Comparison of ENCODE assay signal across 13 cellular contexts in the genomic region with DNA sequence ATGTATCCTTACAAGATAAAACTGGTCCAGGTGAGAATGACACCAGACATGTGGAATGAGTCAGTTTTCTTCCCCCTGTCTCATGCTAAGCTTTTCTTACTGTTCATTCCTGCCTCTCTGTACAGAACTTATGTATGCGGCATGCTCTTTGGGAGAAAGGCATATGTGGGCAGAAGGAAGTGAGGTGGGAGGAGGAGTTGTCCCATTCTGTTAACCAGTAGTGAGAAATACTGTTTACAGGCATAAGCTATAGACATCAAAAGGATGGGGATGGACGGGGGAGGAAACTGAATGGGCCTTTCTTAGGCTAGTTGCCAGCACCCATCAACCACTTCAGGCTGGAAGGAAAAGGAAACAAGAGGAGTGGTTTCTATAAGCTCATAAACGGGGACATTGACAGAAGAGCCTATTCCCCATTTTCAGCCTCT.
DNase-seq lines count a peak whose midpoint lies in the region; ATAC-seq and TF ChIP-seq lines count a peak whose summit lies in the region.
"Had no signal": no experiment of that assay in that cellular context is flagged by ENCODE, and none has a peak within 500 bp of the region (broad histone marks: within the 10 kb centered on the region; RNA-seq: fewer than 3 reads in every experiment).

No MANE protein-coding gene starts in this region.

- WGBS in ovary, 3 donors, result 60 to 72% (median 61%) methylated on average over 3 of the region's 3 CpGs

- H3K9me3 Mint-ChIP-seq in activated CD8-positive, alpha-beta T cell treated with anti-CD3 and anti-CD28 coated beads, Interleukin-2, amount 10 ng/mL, durations not matched to agents 7 days and 5 days (ENCODE audit: insufficient read depth), result no peaks in the 10 kb centered on the region
- peaks cover 0 to 4% (median 0%) of the 10 kb centered on the region in 11 donors for H3K9me3 Mint-ChIP-seq in naive thymus-derived CD4-positive, alpha-beta T cell

- no peaks in the 10 kb centered on the region for H3K27me3 ChIP-seq in naive thymus-derived CD4-positive, alpha-beta T cell (ENCODE audit: control insufficient read depth in 2 of 2, insufficient read depth in 2 of 2, low read length in 2 of 2)
- no peaks in the 10 kb centered on the region for H3K27me3 ChIP-seq in ovary
- H3K27me3 ChIP-seq: cardiac muscle cell had no signal

- H3K9me3 ChIP-seq in naive thymus-derived CD4-positive, alpha-beta T cell (ENCODE audit: control insufficient read depth in 2 of 3, low read length in 3 of 3), result no peaks in the 10 kb centered on the region
- H3K9me3 ChIP-seq in ovary, result no peaks in the 10 kb centered on the region
- H3K9me3 ChIP-seq: psoas muscle had no signal

- peak overlapping the region; percentile 25 for H3K4me3 Mint-ChIP-seq in activated CD8-positive, alpha-beta T cell treated with anti-CD3 and anti-CD28 coated beads, Interleukin-2, amount 10 ng/mL, durations not matched to agents 7 days and 5 days
- H3K4me3 Mint-ChIP-seq in naive thymus-derived CD4-positive, alpha-beta T cell, result peak overlapping the region in 9 of 10 donors; percentile 26 to 86 (median 53)

- TF ChIP-seq EP300 in ovary (IDR thresholded peaks at IDR 0.05), result no peak

- no peak overlapping the region for H3K4me3 ChIP-seq in naive thymus-derived CD4-positive, alpha-beta T cell (ENCODE audit: low read length)
- no peak overlapping the region for H3K4me3 ChIP-seq in ovary
- H3K4me3 ChIP-seq: cardiac muscle cell, psoas muscle had no signal

- CTCF ChIA-PET in activated CD8-positive, alpha-beta T cell treated with anti-CD3 and anti-CD28 coated beads, Interleukin-2, amount 10 ng/mL, durations not matched to agents 7 days and 5 days (lab: Charles Lee), result interaction anchor here (1.2 to 17.3 kb wide), 6 partner anchors 9 to 145 kb away, joined by 3 to 272 read pairs (median 18); a partner anchor contains a TSS
- CTCF ChIA-PET in naive thymus-derived CD4-positive, alpha-beta T cell (lab: Charles Lee), result interaction anchor here (1.7 kb wide), 1 partner anchor 10 kb away, joined by 7 read pairs; no protein-coding TSS in a partner anchor

- peak overlapping the region; percentile 92 for H3K27ac Mint-ChIP-seq in activated CD8-positive, alpha-beta T cell treated with anti-CD3 and anti-CD28 coated beads, Interleukin-2, amount 10 ng/mL, durations not matched to agents 7 days and 5 days
- peak overlapping the region; percentile 18 to 99 (median 78) for H3K27ac Mint-ChIP-seq in naive thymus-derived CD4-positive, alpha-beta T cell

- intact Hi-C loops in naive thymus-derived CD4-positive, alpha-beta T cell (cut with micrococcal nuclease), result loop anchor here in 1 of 2 donors (1.0 kb wide), 1 partner anchor 11 kb away; no protein-coding TSS in a partner anchor
- intact Hi-C loops in ovary (cut with DNase I), result no loop called here

- ATAC-seq in activated CD8-positive, alpha-beta T cell treated with anti-CD3 and anti-CD28 coated beads, Interleukin-2, amount 10 ng/mL, durations not matched to agents 7 days and 5 days, result no peak
- no peak for ATAC-seq in naive thymus-derived CD4-positive, alpha-beta T cell
- no peak for ATAC-seq in HG03460 (IDR thresholded peaks at IDR 0.05; ENCODE audit: unreplicated experiment)
- ATAC-seq: left ventricle myocardium superior, psoas muscle had no signal

- H3K36me3 ChIP-seq in naive thymus-derived CD4-positive, alpha-beta T cell (ENCODE audit: control insufficient read depth in 2 of 3, insufficient read depth in 3 of 3, low read length in 3 of 3), result peaks cover 0 to 4% (median 0%) of the 10 kb centered on the region in 3 experiments
- no peaks in the 10 kb centered on the region for H3K36me3 ChIP-seq in ovary
- H3K36me3 ChIP-seq: cardiac muscle cell had no signal

- no peak overlapping the region for H3K27ac ChIP-seq in naive thymus-derived CD4-positive, alpha-beta T cell (ENCODE audit: low read depth, low read length)
- H3K27ac ChIP-seq in ovary, result no peak overlapping the region
- H3K27ac ChIP-seq: 22Rv1, cardiac muscle cell, psoas muscle had no signal

- H3K4me1 Mint-ChIP-seq in activated CD8-positive, alpha-beta T cell treated with anti-CD3 and anti-CD28 coated beads, Interleukin-2, amount 10 ng/mL, durations not matched to agents 7 days and 5 days (ENCODE audit: low read depth), result peaks cover 93% of the 10 kb centered on the region
- peaks cover 54 to 92% (median 75%) of the 10 kb centered on the region in 7 donors for H3K4me1 Mint-ChIP-seq in naive thymus-derived CD4-positive, alpha-beta T cell

- peaks cover 73% of the 10 kb centered on the region for H3K36me3 Mint-ChIP-seq in activated CD8-positive, alpha-beta T cell treated with anti-CD3 and anti-CD28 coated beads, Interleukin-2, amount 10 ng/mL, durations not matched to agents 7 days and 5 days (ENCODE audit: low read depth)
- peaks cover 4 to 48% (median 31%) of the 10 kb centered on the region in 5 donors for H3K36me3 Mint-ChIP-seq in naive thymus-derived CD4-positive, alpha-beta T cell

- TF ChIP-seq POLR2A in ovary (IDR thresholded peaks at IDR 0.05), result no peak

- H3K27me3 Mint-ChIP-seq in activated CD8-positive, alpha-beta T cell treated with anti-CD3 and anti-CD28 coated beads, Interleukin-2, amount 10 ng/mL, durations not matched to agents 7 days and 5 days (ENCODE audit: low read depth), result no peaks in the 10 kb centered on the region
- peaks cover 0 to 3% (median 0%) of the 10 kb centered on the region in 5 donors for H3K27me3 Mint-ChIP-seq in naive thymus-derived CD4-positive, alpha-beta T cell

- peaks cover 44 to 58% of the 10 kb centered on the region in 2 donors for H3K4me1 ChIP-seq in naive thymus-derived CD4-positive, alpha-beta T cell (ENCODE audit: control insufficient read depth in 2 of 2, insufficient read depth in 2 of 2, low read length in 2 of 2)
- H3K4me1 ChIP-seq in ovary (ENCODE audit: insufficient read depth), result peaks cover 1% of the 10 kb centered on the region
- H3K4me1 ChIP-seq: psoas muscle had no signal

- POLR2A ChIA-PET in activated CD8-positive, alpha-beta T cell treated with anti-CD3 and anti-CD28 coated beads, Interleukin-2, amount 10 ng/mL, durations not matched to agents 7 days and 5 days (lab: Charles Lee), result interaction anchor here (0.6 to 21.8 kb wide), 10 partner anchors 8 to 343 kb away, joined by 4 to 737 read pairs (median 4); a partner anchor contains a TSS
- POLR2A ChIA-PET in naive thymus-derived CD4-positive, alpha-beta T cell (lab: Charles Lee), result interaction anchor here (1.0 to 1.5 kb wide), 5 partner anchors 9 to 141 kb away, joined by 3 to 4 read pairs (median 4); no protein-coding TSS in a partner anchor

- DNase-seq in DMS153 (lab: John Stamatoyannopoulos, UW) (peak; percentile 88), DMS153 treated with DMSO at 0.1 percent for 48 hours (lab: John Stamatoyannopoulos, UW; ENCODE audit: unreplicated experiment) (no peak), Kasumi-1 (lab: John Stamatoyannopoulos, UW) (peak; percentile 87 to 89), ovary (no peak), AG08395 (ENCODE audit: low spot score) (no peak)
- no peak for DNase-seq in activated CD8-positive, alpha-beta T cell treated with anti-CD3 and anti-CD28 coated beads, Interleukin-2, amount 10 ng/mL, durations not matched to agents 7 days and 5 days
- no peak for DNase-seq in naive thymus-derived CD4-positive, alpha-beta T cell
- DNase-seq: H7, left ventricle myocardium superior, psoas muscle had no signal

- TF ChIP-seq CTCF in ovary (IDR thresholded peaks at IDR 0.05), result no peak

Comparison
In these comparisons a context has a peak if more than half of its experiments do, and no peak if none do; other contexts are left out.
1. DNase-seq: peak in DMS153 (single experiment) and Kasumi-1 (2 of 2); none in DMS153 treated with DMSO at 0.1 percent for 48 hours (single experiment), activated CD8-positive, alpha-beta T cell treated with anti-CD3 and anti-CD28 coated beads, Interleukin-2, amount 10 ng/mL, durations not matched to agents 7 days and 5 days (single experiment), naive thymus-derived CD4-positive, alpha-beta T cell (0 of 9), ovary (0 of 5) and AG08395 (single experiment).